8 cellular contexts compared by ENCODE assay signal in genomic region chr2:217837001-217837491, GRCh38.
A peak's percentile ranks its signal among the peaks of the same experiment; 100 is the strongest.
DNase-seq lines count a peak whose midpoint lies in the region; ATAC-seq and TF ChIP-seq lines count a peak whose summit lies in the region.

No MANE protein-coding gene starts in this region.

- in situ Hi-C loops in GM13977 (cut with MboI; ENCODE audit: low pct_unique_long_range_greater_than_20kb, low sequenced_read_pairs, unreplicated experiment), result no loop called here

- intact Hi-C loops in activated CD4-positive, alpha-beta T cell treated with anti-CD3 and anti-CD28 coated beads, Interleukin-2, amount 10 ng/mL, durations not matched to agents 24 days and 14 days (cut with micrococcal nuclease), result no loop called here
- intact Hi-C loops in vagina (cut with DNase I), result no loop called here

- peaks cover 56% of the 10 kb centered on the region for H3K4me1 ChIP-seq in vagina

- no peaks in the 10 kb centered on the region for H3K4me1 Mint-ChIP-seq in activated CD4-positive, alpha-beta T cell treated with anti-CD3 and anti-CD28 coated beads, Interleukin-2, amount 10 ng/mL, durations not matched to agents 24 days and 14 days
- peaks cover 6% of the 10 kb centered on the region for H3K4me1 Mint-ChIP-seq in mesothelial cell of epicardium

- peak overlapping the region; percentile 74 for H3K27ac ChIP-seq in vagina

- H3K9me3 ChIP-seq in vagina, result no peaks in the 10 kb centered on the region

- no peak for TF ChIP-seq POLR2A in vagina (IDR thresholded peaks at IDR 0.05)

- no peaks in the 10 kb centered on the region for H3K27me3 Mint-ChIP-seq in activated CD4-positive, alpha-beta T cell treated with anti-CD3 and anti-CD28 coated beads, Interleukin-2, amount 10 ng/mL, durations not matched to agents 24 days and 14 days
- no peaks in the 10 kb centered on the region for H3K27me3 Mint-ChIP-seq in mesothelial cell of epicardium (ENCODE audit: low read depth)

- no peaks in the 10 kb centered on the region for H3K36me3 Mint-ChIP-seq in activated CD4-positive, alpha-beta T cell treated with anti-CD3 and anti-CD28 coated beads, Interleukin-2, amount 10 ng/mL, durations not matched to agents 24 days and 14 days (ENCODE audit: low read depth)
- H3K36me3 Mint-ChIP-seq in mesothelial cell of epicardium, result peaks cover 13% of the 10 kb centered on the region
- no peaks in the 10 kb centered on the region for H3K36me3 Mint-ChIP-seq in activated naive CD4-positive, alpha-beta T cell treated with anti-CD3 and anti-CD28 coated beads, Interleukin-2, amount 50 U/mL, for 72 hours

- H3K4me3 Mint-ChIP-seq in activated CD4-positive, alpha-beta T cell treated with anti-CD3 and anti-CD28 coated beads, Interleukin-2, amount 10 ng/mL, durations not matched to agents 24 days and 14 days, result no peak overlapping the region
- no peak overlapping the region for H3K4me3 Mint-ChIP-seq in mesothelial cell of epicardium

- peaks cover 0 to 50% of the 10 kb centered on the region in 2 donors for H3K36me3 ChIP-seq in vagina

- TF ChIP-seq CTCF in mesothelial cell of epicardium (IDR thresholded peaks at IDR 0.05; ENCODE audit: unreplicated experiment), result no peak
- no peak for TF ChIP-seq CTCF in vagina (IDR thresholded peaks at IDR 0.05)
- no peak for TF ChIP-seq CTCF in GM13977 (IDR thresholded peaks at IDR 0.05; ENCODE audit: extremely low read depth, insufficient read depth, missing control alignments)

- no peaks in the 10 kb centered on the region for H3K27me3 ChIP-seq in vagina

- no peak for ATAC-seq in GM21825 (IDR thresholded peaks at IDR 0.05; ENCODE audit: unreplicated experiment)
- no peak for ATAC-seq in activated naive CD4-positive, alpha-beta T cell treated with anti-CD3 and anti-CD28 coated beads, Interleukin-2, amount 50 U/mL, for 72 hours

- DNase-seq in activated CD4-positive, alpha-beta T cell treated with anti-CD3 and anti-CD28 coated beads for 48 hours, result peak; percentile 12
- DNase-seq in activated CD4-positive, alpha-beta T cell treated with anti-CD3 and anti-CD28 coated beads, Interleukin-2, amount 10 ng/mL, durations not matched to agents 24 days and 14 days, result no peak
- peak; percentile 40 for DNase-seq in epidermal melanocyte (ENCODE audit: insufficient read length, low spot score)
- no peak for DNase-seq in mesothelial cell of epicardium (ENCODE audit: low spot score in 2 of 2, unreplicated experiment in 2 of 2)
- no peak for DNase-seq in vagina (ENCODE audit: extremely low spot score in 2 of 2)
- no peak for DNase-seq in GM13977 (ENCODE audit: low spot score)
- no peak for DNase-seq in activated naive CD4-positive, alpha-beta T cell treated with anti-CD3 and anti-CD28 coated beads, Interleukin-2, amount 50 U/mL, for 72 hours (ENCODE audit: low spot score in 2 of 2)

- H3K4me3 ChIP-seq in vagina, result no peak overlapping the region

- no peak overlapping the region for H3K27ac Mint-ChIP-seq in activated CD4-positive, alpha-beta T cell treated with anti-CD3 and anti-CD28 coated beads, Interleukin-2, amount 10 ng/mL, durations not matched to agents 24 days and 14 days
- peak overlapping the region; percentile 84 for H3K27ac Mint-ChIP-seq in mesothelial cell of epicardium
- no peak overlapping the region for H3K27ac Mint-ChIP-seq in activated naive CD4-positive, alpha-beta T cell treated with anti-CD3 and anti-CD28 coated beads, Interleukin-2, amount 50 U/mL, for 72 hours

- no peaks in the 10 kb centered on the region for H3K9me3 Mint-ChIP-seq in activated CD4-positive, alpha-beta T cell treated with anti-CD3 and anti-CD28 coated beads, Interleukin-2, amount 10 ng/mL, durations not matched to agents 24 days and 14 days
- no peaks in the 10 kb centered on the region for H3K9me3 Mint-ChIP-seq in mesothelial cell of epicardium
- no peaks in the 10 kb centered on the region for H3K9me3 Mint-ChIP-seq in activated naive CD4-positive, alpha-beta T cell treated with anti-CD3 and anti-CD28 coated beads, Interleukin-2, amount 50 U/mL, for 72 hours

Comparison
In these comparisons a context has a peak if more than half of its experiments do, and no peak if none do; other contexts are left out.
1. DNase-seq: peak in activated CD4-positive, alpha-beta T cell treated with anti-CD3 and anti-CD28 coated beads for 48 hours (single experiment) and epidermal melanocyte (single experiment); none in activated CD4-positive, alpha-beta T cell treated with anti-CD3 and anti-CD28 coated beads, Interleukin-2, amount 10 ng/mL, durations not matched to agents 24 days and 14 days (single experiment), mesothelial cell of epicardium (0 of 2), vagina (0 of 2), GM13977 (single experiment) and activated naive CD4-positive, alpha-beta T cell treated with anti-CD3 and anti-CD28 coated beads, Interleukin-2, amount 50 U/mL, for 72 hours (0 of 2).